In genomic region chr3:37974121-37974927, GRCh38 we compare ENCODE assay signal across 8 cellular contexts. TPM values are rescaled to one million over a fixed set of nuclear protein-coding genes. Genes with fewer than 3 reads are reported as not detected.
DNase-seq lines count a peak whose midpoint lies in the region; ATAC-seq and TF ChIP-seq lines count a peak whose summit lies in the region.

No MANE protein-coding gene starts in this region.

- no peak for TF ChIP-seq POLR2A in heart left ventricle (IDR thresholded peaks at IDR 0.05)

- H3K4me1 Mint-ChIP-seq in CD4-positive, CD25-positive, alpha-beta regulatory T cell, result peaks cover 0 to 4% (median 3%) of the 10 kb centered on the region in 4 donors

- H3K4me3 ChIP-seq in CD4-positive, CD25-positive, alpha-beta regulatory T cell (ENCODE audit: low read depth, low read length), result no peak overlapping the region
- no peak overlapping the region for H3K4me3 ChIP-seq in heart left ventricle
- no peak overlapping the region for H3K4me3 ChIP-seq in retinal pigment epithelial cell (ENCODE audit: low read length)

- H3K36me3 Mint-ChIP-seq in CD4-positive, CD25-positive, alpha-beta regulatory T cell, result no peaks in the 10 kb centered on the region
- H3K36me3 Mint-ChIP-seq in activated naive CD4-positive, alpha-beta T cell treated with anti-CD3 and anti-CD28 coated beads, Interleukin-2, amount 50 U/mL, for 72 hours, result no peaks in the 10 kb centered on the region

- H3K4me3 Mint-ChIP-seq in CD4-positive, CD25-positive, alpha-beta regulatory T cell, result no peak overlapping the region

- in situ Hi-C loops in SK-MEL-5 (cut with HindIII; ENCODE audit: low pct_unique_long_range_greater_than_20kb, low sequenced_read_pairs), result no loop called here

- TF ChIP-seq CTCF in heart left ventricle (IDR thresholded peaks at IDR 0.05) (peak; percentile 69 to 85 (median 77)), retinal pigment epithelial cell (conservative IDR thresholded peaks at IDR 0.05; ENCODE audit: low read depth, low read length) (peak; percentile 89)

- peak; percentile 53 to 76 (median 70) for DNase-seq in CD4-positive, CD25-positive, alpha-beta regulatory T cell
- peak; percentile 87 for DNase-seq in SK-MEL-5 (ENCODE audit: low read depth, low spot score)
- peak in 1 of 2 donors; percentile 72 for DNase-seq in activated naive CD4-positive, alpha-beta T cell treated with anti-CD3 and anti-CD28 coated beads, Interleukin-2, amount 50 U/mL, for 72 hours (ENCODE audit: low spot score in 2 of 2)
- DNase-seq in heart left ventricle, result peak in 4 of 5 donors; percentile 59 to 73 (median 60)
- DNase-seq in retinal pigment epithelial cell (ENCODE audit: low read depth), result no peak

- H3K27me3 ChIP-seq in CD4-positive, CD25-positive, alpha-beta regulatory T cell (ENCODE audit: control insufficient read depth, insufficient read depth, low read length), result peaks cover 3% of the 10 kb centered on the region
- no peaks in the 10 kb centered on the region for H3K27me3 ChIP-seq in heart left ventricle

- no peak overlapping the region for H3K27ac ChIP-seq in CD4-positive, CD25-positive, alpha-beta regulatory T cell (ENCODE audit: insufficient read depth, low read length, poor library complexity, severe bottlenecking)
- H3K27ac ChIP-seq in heart left ventricle, result peak overlapping the region in 5 of 12 donors; percentile 29 to 62 (median 49)

- no peaks in the 10 kb centered on the region for H3K36me3 ChIP-seq in CD4-positive, CD25-positive, alpha-beta regulatory T cell (ENCODE audit: control insufficient read depth, insufficient read depth, low read length)
- peaks cover 0 to 63% (median 39%) of the 10 kb centered on the region in 9 donors for H3K36me3 ChIP-seq in heart left ventricle

- intact Hi-C loops in heart left ventricle (cut with DNase I), result loop anchor here in 2 of 10 donors (2.0 to 10.0 kb wide), 3 partner anchors 28 to 530 kb away; no protein-coding TSS in a partner anchor

- H3K27me3 Mint-ChIP-seq in CD4-positive, CD25-positive, alpha-beta regulatory T cell, result peaks cover 5% of the 10 kb centered on the region

- WGBS in heart left ventricle, 4 donors, result 51 to 69% (median 57%) methylated on average over 8 to 9 of the region's 9 CpGs

- no peak overlapping the region for H3K27ac Mint-ChIP-seq in CD4-positive, CD25-positive, alpha-beta regulatory T cell
- peak overlapping the region; percentile 15 to 75 for H3K27ac Mint-ChIP-seq in activated naive CD4-positive, alpha-beta T cell treated with anti-CD3 and anti-CD28 coated beads, Interleukin-2, amount 50 U/mL, for 72 hours

- peaks cover 0 to 1% (median 0%) of the 10 kb centered on the region in 7 donors for H3K9me3 Mint-ChIP-seq in CD4-positive, CD25-positive, alpha-beta regulatory T cell
- no peaks in the 10 kb centered on the region for H3K9me3 Mint-ChIP-seq in activated naive CD4-positive, alpha-beta T cell treated with anti-CD3 and anti-CD28 coated beads, Interleukin-2, amount 50 U/mL, for 72 hours

- ATAC-seq in CD4-positive, CD25-positive, alpha-beta regulatory T cell (ENCODE audit: low read depth in 2 of 2), result peak; percentile 88 to 90
- ATAC-seq in GM19035 (IDR thresholded peaks at IDR 0.05; ENCODE audit: unreplicated experiment) (peak; percentile 84), HG03342 (IDR thresholded peaks at IDR 0.05; ENCODE audit: unreplicated experiment) (peak; percentile 86), heart left ventricle (peak; percentile 45 to 90 (median 82)), HG03439 (IDR thresholded peaks at IDR 0.05; ENCODE audit: unreplicated experiment) (no peak)
- ATAC-seq in activated naive CD4-positive, alpha-beta T cell treated with anti-CD3 and anti-CD28 coated beads, Interleukin-2, amount 50 U/mL, for 72 hours, result peak; percentile 95 to 98

- H3K9me3 ChIP-seq in CD4-positive, CD25-positive, alpha-beta regulatory T cell (ENCODE audit: control insufficient read depth in 2 of 2, low read length in 2 of 2), result no peaks in the 10 kb centered on the region
- no peaks in the 10 kb centered on the region for H3K9me3 ChIP-seq in heart left ventricle

- H3K4me1 ChIP-seq in CD4-positive, CD25-positive, alpha-beta regulatory T cell (ENCODE audit: control insufficient read depth, insufficient read depth, low read length, poor library complexity, severe bottlenecking), result no peaks in the 10 kb centered on the region
- H3K4me1 ChIP-seq in heart left ventricle, result peaks cover 0 to 23% (median 10%) of the 10 kb centered on the region in 12 donors

RNA-seq across cellular contexts. Expression of gene VILL, which starts 16.3 kb away (rescaled TPM):
- total RNA-seq in CD4-positive, CD25-positive, alpha-beta regulatory T cell, result 24.0 TPM
- polyA plus RNA-seq in CD4-positive, CD25-positive, alpha-beta regulatory T cell, result 10 to 100 TPM in 3 of 4 donors, 1 to 10 TPM in 1; 9.0 to 15.5 (median 12.4) TPM
- total RNA-seq in SK-MEL-5 (2014; rRNA removed; shearing (Covaris generic)), result 3.6 and 3.7 TPM in 2 replicates
- 2.5 and 4.4 TPM in 2 replicates for polyA plus RNA-seq in SK-MEL-5 (2015; cell fraction: cytosol; rRNA removed)
- polyA plus RNA-seq in SK-MEL-5 (2015; cell fraction: nucleus; rRNA removed), result 40.4 and 50.6 TPM in 2 replicates
- total RNA-seq in activated naive CD4-positive, alpha-beta T cell treated with anti-CD3 and anti-CD28 coated beads, Interleukin-2, amount 50 U/mL, for 72 hours, result 10 to 100 TPM; 13.2 to 13.8 TPM
- 1 to 10 TPM; 1.1 to 6.3 (median 2.6) TPM for total RNA-seq in heart left ventricle
- 1 to 10 TPM; 2.7 to 3.4 TPM for polyA plus RNA-seq in heart left ventricle

RNA-seq across cellular contexts. Expression of gene PLCD1, which starts 55.1 kb away (rescaled TPM):
- 47.5 TPM for total RNA-seq in CD4-positive, CD25-positive, alpha-beta regulatory T cell
- 10 to 100 TPM; 26.2 to 32.5 (median 28.6) TPM for polyA plus RNA-seq in CD4-positive, CD25-positive, alpha-beta regulatory T cell
- total RNA-seq in SK-MEL-5 (2014; rRNA removed; shearing (Covaris generic)), result 7.0 and 8.8 TPM in 2 replicates
- 7.0 and 7.4 TPM in 2 replicates for polyA plus RNA-seq in SK-MEL-5 (2015; cell fraction: cytosol; rRNA removed)
- polyA plus RNA-seq in SK-MEL-5 (2015; cell fraction: nucleus; rRNA removed), result 21.1 and 25.1 TPM in 2 replicates
- total RNA-seq in activated naive CD4-positive, alpha-beta T cell treated with anti-CD3 and anti-CD28 coated beads, Interleukin-2, amount 50 U/mL, for 72 hours, result 10 to 100 TPM; 10.0 to 18.5 TPM
- total RNA-seq in heart left ventricle, result 10 to 100 TPM in 7 of 9 donors, 1 to 10 TPM in 2; 8.1 to 14.9 (median 12.4) TPM
- 10 to 100 TPM in 1 of 2 donors, 1 to 10 TPM in 1; 9.5 to 10.6 TPM for polyA plus RNA-seq in heart left ventricle

Comparison
In these comparisons a context has a peak if more than half of its experiments do, and no peak if none do; other contexts are left out.
1. H3K27ac Mint-ChIP-seq: peak in activated naive CD4-positive, alpha-beta T cell treated with anti-CD3 and anti-CD28 coated beads, Interleukin-2, amount 50 U/mL, for 72 hours (2 of 2); none in CD4-positive, CD25-positive, alpha-beta regulatory T cell (0 of 3).